8 cellular contexts compared by ENCODE assay signal in the genomic region with DNA sequence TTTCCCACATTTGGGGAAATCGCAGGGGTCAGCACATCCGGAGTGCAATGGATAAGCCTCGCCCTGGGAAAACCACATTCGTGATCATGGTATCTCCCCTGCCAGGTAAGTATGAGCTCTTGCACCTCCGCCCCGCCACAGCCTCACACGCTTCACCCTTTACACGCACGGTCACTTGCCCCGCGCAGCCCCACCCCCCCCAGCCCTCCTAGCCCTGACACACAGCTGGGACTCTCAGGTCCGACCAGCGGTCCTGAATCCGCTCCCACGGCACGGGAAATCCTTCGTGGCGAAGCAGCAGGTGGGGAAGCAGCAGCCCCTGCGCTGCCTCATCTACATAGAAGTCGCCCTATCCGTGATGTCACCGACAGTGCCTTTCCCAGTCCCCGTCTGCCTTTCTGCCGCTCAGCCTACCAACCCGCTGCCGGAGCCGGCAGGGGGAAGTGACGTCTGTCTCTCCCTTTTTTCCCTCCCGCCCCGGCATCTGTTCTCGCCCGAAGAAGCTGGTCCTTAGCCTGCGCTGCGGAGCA. TPM values are rescaled to one million over a fixed set of nuclear protein-coding genes. Genes with fewer than 3 reads are reported as not detected.
DNase-seq lines count a peak whose midpoint lies in the region; ATAC-seq and TF ChIP-seq lines count a peak whose summit lies in the region.
"Not testable (repeated sequence)": the region's sequence is repeated elsewhere in the genome, so short reads cannot be mapped to it uniquely, and the experiment has no call there.

No MANE protein-coding gene starts in this region.

- H3K9ac ChIP-seq in BLaER1 treated with 17β-estradiol and CSF1 and Interleukin-3, amounts not matched to agents 10 nM and 100 nM, result peak overlapping the region; percentile 65 to 79 (median 73); a peak in 20 of 22 replicates
- peak overlapping the region; percentile 74 for H3K9ac ChIP-seq in endodermal cell (ENCODE audit: extremely low read depth, low read length, poor library complexity, severe bottlenecking)

- peak overlapping the region; percentile 100 for H3K27ac Mint-ChIP-seq in activated T-cell treated with anti-CD3 and anti-CD28 coated beads, Interleukin-2, amount 50 U/mL, for 24 hours
- peak overlapping the region; percentile 100 for H3K27ac Mint-ChIP-seq in endodermal cell

- peak overlapping the region; percentile 63 for H3K4me3 Mint-ChIP-seq in activated T-cell treated with anti-CD3 and anti-CD28 coated beads, Interleukin-2, amount 50 U/mL, for 24 hours
- peak overlapping the region; percentile 54 for H3K4me3 Mint-ChIP-seq in endodermal cell

- not testable (repeated sequence) for H3K9me3 ChIP-seq in BLaER1 treated with 17β-estradiol and CSF1 and Interleukin-3, amounts not matched to agents 10 nM and 100 nM (replicated peaks in 1 of 11); endodermal cell (ENCODE audit: control insufficient read depth, low read length)

- ATAC-seq in GM19463 (IDR thresholded peaks at IDR 0.05; ENCODE audit: unreplicated experiment) (peak; percentile 55), HG03565 (IDR thresholded peaks at IDR 0.05; ENCODE audit: unreplicated experiment) (peak; percentile 64)

- H3K9me3 Mint-ChIP-seq in activated T-cell treated with anti-CD3 and anti-CD28 coated beads, Interleukin-2, amount 50 U/mL, for 24 hours; endodermal cell: not testable (repeated sequence)

- not testable (repeated sequence) for H3K4me2 ChIP-seq in BLaER1 treated with 17β-estradiol and CSF1 and Interleukin-3, amounts not matched to agents 10 nM and 100 nM

- DNase-seq in RPMI7951 (ENCODE audit: low read depth), result peak; percentile 53
- peak; percentile 83 for DNase-seq in activated T-cell treated with anti-CD3 and anti-CD28 coated beads, Interleukin-2, amount 50 U/mL, for 24 hours
- DNase-seq in endodermal cell, result peak; percentile 82
- DNase-seq in medulla oblongata (ENCODE audit: extremely low spot score), result peak; percentile 81
- DNase-seq in stimulated activated CD4-positive, alpha-beta T cell treated with anti-CD3 and anti-CD28 coated beads, TNF-alpha, amount 100 ng/mL, for 1 hour (ENCODE audit: low read depth in 3 of 3, low spot score in 1 of 3), result peak; percentile 21 to 63 (median 52)

- H3K4me1 ChIP-seq in BLaER1 treated with 17β-estradiol and CSF1 and Interleukin-3, amounts not matched to agents 10 nM and 100 nM; endodermal cell (ENCODE audit: control insufficient read depth, insufficient read depth, low read length): not testable (repeated sequence)

- WGBS in endodermal cell (ENCODE audit: insufficient coverage in 1 of 2, insufficient read length in 1 of 2), 2 experiments, result 0% methylated on average over 18 of the region's 34 CpGs; no CpG with 5 or more reads in 1 of the 2 experiments

- H3K36me3 Mint-ChIP-seq in activated T-cell treated with anti-CD3 and anti-CD28 coated beads, Interleukin-2, amount 50 U/mL, for 24 hours (ENCODE audit: low read depth); endodermal cell (ENCODE audit: low read depth): not testable (repeated sequence)

- not testable (repeated sequence) for TF ChIP-seq CTCF in endodermal cell (conservative IDR thresholded peaks at IDR 0.05)

- H3K36me3 ChIP-seq in BLaER1 treated with 17β-estradiol and CSF1 and Interleukin-3, amounts not matched to agents 10 nM and 100 nM; endodermal cell (ENCODE audit: control insufficient read depth, insufficient read depth, low read length): not testable (repeated sequence)

- peak overlapping the region in 10 of 11 experiments; percentile 56 to 83 (median 72); a peak in 19 of 22 replicates for H3K27ac ChIP-seq in BLaER1 treated with 17β-estradiol and CSF1 and Interleukin-3, amounts not matched to agents 10 nM and 100 nM
- peak overlapping the region; percentile 97 for H3K27ac ChIP-seq in endodermal cell (ENCODE audit: low read depth, low read length)

- H3K27me3 ChIP-seq in BLaER1 treated with 17β-estradiol and CSF1 and Interleukin-3, amounts not matched to agents 10 nM and 100 nM; endodermal cell (ENCODE audit: control insufficient read depth, insufficient read depth, low read length, poor library complexity, severe bottlenecking): not testable (repeated sequence)

- peak overlapping the region in 1 of 10 experiments; percentile 19; a peak in 3 of 20 replicates for H3K4me3 ChIP-seq in BLaER1 treated with 17β-estradiol and CSF1 and Interleukin-3, amounts not matched to agents 10 nM and 100 nM
- not testable (repeated sequence) for H3K4me3 ChIP-seq in endodermal cell (ENCODE audit: low read length)

- H4K20me1 ChIP-seq in BLaER1 treated with 17β-estradiol and CSF1 and Interleukin-3, amounts not matched to agents 10 nM and 100 nM, result not testable (repeated sequence)

- H3K27me3 Mint-ChIP-seq in activated T-cell treated with anti-CD3 and anti-CD28 coated beads, Interleukin-2, amount 50 U/mL, for 24 hours; endodermal cell (ENCODE audit: insufficient read depth): not testable (repeated sequence)

- peaks cover 11% of the 10 kb centered on the region for H3K4me1 Mint-ChIP-seq in activated T-cell treated with anti-CD3 and anti-CD28 coated beads, Interleukin-2, amount 50 U/mL, for 24 hours (ENCODE audit: low read depth)
- H3K4me1 Mint-ChIP-seq in endodermal cell, result not testable (repeated sequence)

RNA-seq across cellular contexts. Expression of a gene that starts 31.9 kb away (rescaled TPM):
- not detected in 2 replicates for total RNA-seq in RPMI7951 (2014; rRNA removed; shearing (Covaris generic))
- total RNA-seq in endodermal cell, result not detected
- not detected for polyA plus RNA-seq in endodermal cell (2013, experiment 1 of 2)
- not detected for polyA plus RNA-seq in endodermal cell (2013, experiment 2 of 2)
